ENCODE assay signal across 8 cellular contexts in genomic region chr12:122226366-122227222, GRCh38. TPM values are rescaled to one million over a fixed set of nuclear protein-coding genes. Genes with fewer than 3 reads are reported as not detected.
DNase-seq lines count a peak whose midpoint lies in the region; ATAC-seq and TF ChIP-seq lines count a peak whose summit lies in the region.

No MANE protein-coding gene starts in this region.

- peak overlapping the region; percentile 74 to 97 (median 90) for H3K4me3 Mint-ChIP-seq in CD4-positive, CD25-positive, alpha-beta regulatory T cell
- peak overlapping the region; percentile 18 to 94 (median 90) for H3K4me3 Mint-ChIP-seq in naive thymus-derived CD4-positive, alpha-beta T cell

- H3K27me3 Mint-ChIP-seq in CD4-positive, CD25-positive, alpha-beta regulatory T cell: no peaks in the 10 kb centered on the region
- no peaks in the 10 kb centered on the region for H3K27me3 Mint-ChIP-seq in naive thymus-derived CD4-positive, alpha-beta T cell

- H3K9me3 ChIP-seq in CD4-positive, CD25-positive, alpha-beta regulatory T cell (ENCODE audit: control insufficient read depth in 2 of 2, low read length in 2 of 2): no peaks in the 10 kb centered on the region
- H3K9me3 ChIP-seq in breast epithelium: no peaks in the 10 kb centered on the region
- H3K9me3 ChIP-seq in naive thymus-derived CD4-positive, alpha-beta T cell (ENCODE audit: control insufficient read depth in 2 of 3, low read length in 3 of 3): no peaks in the 10 kb centered on the region

- H3K36me3 ChIP-seq in CD4-positive, CD25-positive, alpha-beta regulatory T cell (ENCODE audit: control insufficient read depth, insufficient read depth, low read length): peaks cover 45% of the 10 kb centered on the region
- H3K36me3 ChIP-seq in breast epithelium: no peaks in the 10 kb centered on the region
- H3K36me3 ChIP-seq in naive thymus-derived CD4-positive, alpha-beta T cell (ENCODE audit: control insufficient read depth in 2 of 3, insufficient read depth in 3 of 3, low read length in 3 of 3): peaks cover 5 to 52% (median 7%) of the 10 kb centered on the region in 3 experiments

- CTCF ChIA-PET in naive thymus-derived CD4-positive, alpha-beta T cell (lab: Charles Lee): interaction anchor here (0.6 kb wide), 2 partner anchors 18 to 308 kb away, joined by 3 read pairs; partner anchors contain the start of gene CFAP251

- intact Hi-C loops in breast epithelium (cut with DNase I; ENCODE audit: low total_unique reads): no loop called here
- intact Hi-C loops in naive thymus-derived CD4-positive, alpha-beta T cell (cut with micrococcal nuclease): loop anchor here (1.0 to 10.0 kb wide), 25 partner anchors 18 to 1540 kb away; partner anchors contain the start of genes CFAP251 (in 2 of the 2), DENR (in 2 of the 2), KNTC1 (in 2 of the 2) and MLXIP (in 2 of the 2)

- no peaks in the 10 kb centered on the region for H3K9me3 Mint-ChIP-seq in CD4-positive, CD25-positive, alpha-beta regulatory T cell
- peaks cover 0 to 2% (median 0%) of the 10 kb centered on the region in 11 donors for H3K9me3 Mint-ChIP-seq in naive thymus-derived CD4-positive, alpha-beta T cell

- POLR2A ChIA-PET in naive thymus-derived CD4-positive, alpha-beta T cell (lab: Charles Lee): interaction anchor here (0.5 to 3.3 kb wide), 10 partner anchors 9 to 1934 kb away, joined by 3 to 29 read pairs (median 4); partner anchors contain the start of genes RNF34, RNU4-1 and ZCCHC8

- H3K27ac Mint-ChIP-seq in CD4-positive, CD25-positive, alpha-beta regulatory T cell: peak overlapping the region in 1 of 3 donors; percentile 52
- peak overlapping the region in 7 of 9 donors; percentile 14 to 81 (median 43) for H3K27ac Mint-ChIP-seq in naive thymus-derived CD4-positive, alpha-beta T cell

- ATAC-seq in CD4-positive, CD25-positive, alpha-beta regulatory T cell (ENCODE audit: low read depth in 2 of 2): no peak
- ATAC-seq in HG02938 (IDR thresholded peaks at IDR 0.05; ENCODE audit: unreplicated experiment) (peak; percentile 49), GM21737 (IDR thresholded peaks at IDR 0.05; ENCODE audit: unreplicated experiment) (no peak)
- ATAC-seq in naive thymus-derived CD4-positive, alpha-beta T cell: no peak

- no peak for TF ChIP-seq POLR2A in breast epithelium (IDR thresholded peaks at IDR 0.05)

- no peak for DNase-seq in CD4-positive, CD25-positive, alpha-beta regulatory T cell
- DNase-seq in breast epithelium (ENCODE audit: low spot score in 2 of 2) (no peak), UCSD-AML1 (lab: John Stamatoyannopoulos, UW; ENCODE audit: unreplicated experiment) (no peak), ureter (ENCODE audit: low spot score) (no peak)
- DNase-seq in naive thymus-derived CD4-positive, alpha-beta T cell: peak in 1 of 9 donors; percentile 22
- no peak for DNase-seq in stimulated activated CD4-positive, alpha-beta T cell treated with anti-CD3 and anti-CD28 coated beads, Interleukin-1b, Interleukin-23, amount 100 ng/mL, for 48 hours

- H3K4me3 ChIP-seq in CD4-positive, CD25-positive, alpha-beta regulatory T cell (ENCODE audit: low read depth, low read length): peak overlapping the region; percentile 16
- peak overlapping the region; percentile 43 to 93 (median 87) for H3K4me3 ChIP-seq in breast epithelium
- H3K4me3 ChIP-seq in naive thymus-derived CD4-positive, alpha-beta T cell (ENCODE audit: low read length): peak overlapping the region; percentile 53

- H3K36me3 Mint-ChIP-seq in CD4-positive, CD25-positive, alpha-beta regulatory T cell: peaks cover 14% of the 10 kb centered on the region
- peaks cover 4 to 28% (median 13%) of the 10 kb centered on the region in 5 donors for H3K36me3 Mint-ChIP-seq in naive thymus-derived CD4-positive, alpha-beta T cell

- peak overlapping the region; percentile 49 for H3K27ac ChIP-seq in CD4-positive, CD25-positive, alpha-beta regulatory T cell (ENCODE audit: insufficient read depth, low read length, poor library complexity, severe bottlenecking)
- peak overlapping the region; percentile 11 to 20 for H3K27ac ChIP-seq in breast epithelium
- peak overlapping the region; percentile 13 for H3K27ac ChIP-seq in naive thymus-derived CD4-positive, alpha-beta T cell (ENCODE audit: low read depth, low read length)

- peaks cover 13 to 44% (median 29%) of the 10 kb centered on the region in 4 donors for H3K4me1 Mint-ChIP-seq in CD4-positive, CD25-positive, alpha-beta regulatory T cell
- peaks cover 23 to 47% (median 44%) of the 10 kb centered on the region in 7 donors for H3K4me1 Mint-ChIP-seq in naive thymus-derived CD4-positive, alpha-beta T cell

- TF ChIP-seq CTCF in breast epithelium (IDR thresholded peaks at IDR 0.05): no peak

- H3K27me3 ChIP-seq in CD4-positive, CD25-positive, alpha-beta regulatory T cell (ENCODE audit: control insufficient read depth, insufficient read depth, low read length): no peaks in the 10 kb centered on the region
- H3K27me3 ChIP-seq in breast epithelium: no peaks in the 10 kb centered on the region
- no peaks in the 10 kb centered on the region for H3K27me3 ChIP-seq in naive thymus-derived CD4-positive, alpha-beta T cell (ENCODE audit: control insufficient read depth in 2 of 2, insufficient read depth in 2 of 2, low read length in 2 of 2)

- peaks cover 25% of the 10 kb centered on the region for H3K4me1 ChIP-seq in CD4-positive, CD25-positive, alpha-beta regulatory T cell (ENCODE audit: control insufficient read depth, insufficient read depth, low read length, poor library complexity, severe bottlenecking)
- peaks cover 13 to 15% of the 10 kb centered on the region in 2 donors for H3K4me1 ChIP-seq in breast epithelium
- peaks cover 24 to 34% of the 10 kb centered on the region in 2 donors for H3K4me1 ChIP-seq in naive thymus-derived CD4-positive, alpha-beta T cell (ENCODE audit: control insufficient read depth in 2 of 2, insufficient read depth in 2 of 2, low read length in 2 of 2)

RNA-seq across cellular contexts. Expression of gene DIABLO, which starts 0.7 kb away (rescaled TPM):
- total RNA-seq in CD4-positive, CD25-positive, alpha-beta regulatory T cell: 80.5 TPM
- polyA plus RNA-seq in CD4-positive, CD25-positive, alpha-beta regulatory T cell: 10 to 100 TPM; 63.6 to 78.4 (median 70.9) TPM
- total RNA-seq in breast epithelium (10 to 100 TPM; 48.2 to 71.1 (median 62.3) TPM), ureter (62.2 TPM)
- 10 to 100 TPM; 41.3 to 94.1 (median 50.1) TPM for total RNA-seq in naive thymus-derived CD4-positive, alpha-beta T cell
- polyA plus RNA-seq in naive thymus-derived CD4-positive, alpha-beta T cell: 10 to 100 TPM; 58.3 to 68.3 TPM

RNA-seq across cellular contexts. Expression of gene B3GNT4, which starts 23.1 kb away (rescaled TPM):
- total RNA-seq in CD4-positive, CD25-positive, alpha-beta regulatory T cell: not detected
- under 1 TPM; 0.10 to 0.27 (median 0.17) TPM for polyA plus RNA-seq in CD4-positive, CD25-positive, alpha-beta regulatory T cell
- total RNA-seq in breast epithelium (1 to 10 TPM in 1 of 3 donors, not detected in 2; 1.6 TPM), ureter (not detected)
- 1 to 10 TPM in 1 of 5 experiments, under 1 TPM in 2, not detected in 2; 0.54 to 1.1 (median 0.70) TPM for total RNA-seq in naive thymus-derived CD4-positive, alpha-beta T cell
- under 1 TPM; 0.15 to 0.34 TPM for polyA plus RNA-seq in naive thymus-derived CD4-positive, alpha-beta T cell

RNA-seq across cellular contexts. Expression of gene VPS33A, which starts 39.7 kb away (rescaled TPM):
- 27.4 TPM for total RNA-seq in CD4-positive, CD25-positive, alpha-beta regulatory T cell
- 10 to 100 TPM; 35.8 to 51.4 (median 41.3) TPM for polyA plus RNA-seq in CD4-positive, CD25-positive, alpha-beta regulatory T cell
- total RNA-seq in breast epithelium (10 to 100 TPM; 13.4 to 17.4 (median 14.4) TPM), ureter (19.9 TPM)
- total RNA-seq in naive thymus-derived CD4-positive, alpha-beta T cell: 10 to 100 TPM; 19.9 to 34.5 (median 31.4) TPM
- polyA plus RNA-seq in naive thymus-derived CD4-positive, alpha-beta T cell: 10 to 100 TPM; 18.0 to 28.3 TPM

RNA-seq across cellular contexts. Expression of gene LRRC43, which starts 43.7 kb away (rescaled TPM):
- total RNA-seq in CD4-positive, CD25-positive, alpha-beta regulatory T cell: not detected
- polyA plus RNA-seq in CD4-positive, CD25-positive, alpha-beta regulatory T cell: not detected
- 1 to 10 TPM in 1 of 3 donors, under 1 TPM in 2; 0.66 to 2.3 (median 0.80) TPM for total RNA-seq in breast epithelium
- 1 to 10 TPM in 1 of 5 experiments, under 1 TPM in 2, not detected in 2; 0.34 to 2.3 (median 0.40) TPM for total RNA-seq in naive thymus-derived CD4-positive, alpha-beta T cell
- not detected for polyA plus RNA-seq in naive thymus-derived CD4-positive, alpha-beta T cell
- 0.86 TPM for total RNA-seq in ureter

RNA-seq across cellular contexts. Expression of gene IL31, which starts 52.6 kb away (rescaled TPM):
- total RNA-seq in CD4-positive, CD25-positive, alpha-beta regulatory T cell: not detected
- not detected for polyA plus RNA-seq in CD4-positive, CD25-positive, alpha-beta regulatory T cell
- total RNA-seq in breast epithelium: not detected
- not detected for total RNA-seq in naive thymus-derived CD4-positive, alpha-beta T cell
- polyA plus RNA-seq in naive thymus-derived CD4-positive, alpha-beta T cell: not detected
- total RNA-seq in ureter: not detected

Comparison
In these comparisons a context has a peak if more than half of its experiments do, and no peak if none do; other contexts are left out.
1. H3K4me3 ChIP-seq: peak in every context shown above with its lines; median percentile 87 in breast epithelium; 53 in naive thymus-derived CD4-positive, alpha-beta T cell; 16 in CD4-positive, CD25-positive, alpha-beta regulatory T cell.